Comparison of ENCODE assay signal across 13 cellular contexts in genomic region chr3:150743508-150743907, GRCh38. TPM values are rescaled to one million over a fixed set of nuclear protein-coding genes. Genes with fewer than 3 reads are reported as not detected.
A peak's percentile ranks its signal among the peaks of the same experiment; 100 is the strongest.
DNase-seq lines count a peak whose midpoint lies in the region; ATAC-seq and TF ChIP-seq lines count a peak whose summit lies in the region.
"Had no signal": no experiment of that assay in that cellular context is flagged by ENCODE, and none has a peak within 500 bp of the region (broad histone marks: within the 10 kb centered on the region; RNA-seq: fewer than 3 reads in every experiment).

No MANE protein-coding gene starts in this region.

- no peaks in the 10 kb centered on the region for H3K9me3 Mint-ChIP-seq in stimulated activated naive CD8-positive, alpha-beta T cell treated with anti-CD3 and anti-CD28 coated beads, Interleukin-15, amount 100 ng/mL, for 72 hours
- H3K9me3 Mint-ChIP-seq: activated naive CD8-positive, alpha-beta T cell treated with anti-CD3 and anti-CD28 coated beads, Interleukin-2, amount 10 ng/mL, durations not matched to agents 7 days and 5 days; nephron had no signal

- H3K36me3 ChIP-seq in SK-N-MC (ENCODE audit: insufficient read depth, low read length) = peaks cover 24% of the 10 kb centered on the region
- no peaks in the 10 kb centered on the region for H3K36me3 ChIP-seq in mucosa of descending colon (ENCODE audit: low read depth)

- peak overlapping the region; percentile 34 to 85 for H3K27ac Mint-ChIP-seq in stimulated activated naive CD8-positive, alpha-beta T cell treated with anti-CD3 and anti-CD28 coated beads, Interleukin-15, amount 100 ng/mL, for 72 hours
- H3K27ac Mint-ChIP-seq: activated naive CD8-positive, alpha-beta T cell treated with anti-CD3 and anti-CD28 coated beads, Interleukin-2, amount 10 ng/mL, durations not matched to agents 7 days and 5 days had no signal

- peak overlapping the region in 1 of 2 donors; percentile 13 for H3K4me3 Mint-ChIP-seq in stimulated activated naive CD8-positive, alpha-beta T cell treated with anti-CD3 and anti-CD28 coated beads, Interleukin-15, amount 100 ng/mL, for 72 hours
- H3K4me3 Mint-ChIP-seq: activated naive CD8-positive, alpha-beta T cell treated with anti-CD3 and anti-CD28 coated beads, Interleukin-2, amount 10 ng/mL, durations not matched to agents 7 days and 5 days; nephron had no signal

- no peak for TF ChIP-seq CTCF in mucosa of descending colon (IDR thresholded peaks at IDR 0.05)

- H3K27me3 Mint-ChIP-seq in stimulated activated naive CD8-positive, alpha-beta T cell treated with anti-CD3 and anti-CD28 coated beads, Interleukin-15, amount 100 ng/mL, for 72 hours = no peaks in the 10 kb centered on the region
- H3K27me3 Mint-ChIP-seq: activated naive CD8-positive, alpha-beta T cell treated with anti-CD3 and anti-CD28 coated beads, Interleukin-2, amount 10 ng/mL, durations not matched to agents 7 days and 5 days had no signal

- H3K27ac ChIP-seq in SK-N-MC = peak overlapping the region; percentile 82

- peaks cover 99% of the 10 kb centered on the region for H3K4me1 Mint-ChIP-seq in stimulated activated naive CD8-positive, alpha-beta T cell treated with anti-CD3 and anti-CD28 coated beads, Interleukin-15, amount 100 ng/mL, for 72 hours

- ATAC-seq in stimulated activated naive CD8-positive, alpha-beta T cell treated with anti-CD3 and anti-CD28 coated beads, Interleukin-15, amount 100 ng/mL, for 72 hours = no peak
- ATAC-seq in mucosa of descending colon (no peak), left lobe of liver (no peak)

- H3K9ac ChIP-seq in SK-N-MC (ENCODE audit: insufficient read length) = no peak overlapping the region

- peaks cover 27% of the 10 kb centered on the region for H3K4me1 ChIP-seq in mucosa of descending colon (ENCODE audit: low read depth)

- H3K9me3 ChIP-seq in SK-N-MC (ENCODE audit: low read depth, low read length) (no peaks in the 10 kb centered on the region), mucosa of descending colon (no peaks in the 10 kb centered on the region)
- H3K9me3 ChIP-seq: HAP-1 had no signal

- DNase-seq in activated CD8-positive, alpha-beta memory T cell treated with anti-CD3 and anti-CD28 coated beads, Interleukin-2, amount 50 U/mL, for 48 hours = peak; percentile 42
- DNase-seq in activated CD8-positive, alpha-beta memory T cell treated with anti-CD3 and anti-CD28 coated beads, Interleukin-2, amount 50 U/mL, for 4 hours = no peak
- DNase-seq in SK-N-MC (ENCODE audit: low read depth, low spot score) (no peak), fibroblast of peridontal ligament (ENCODE audit: extremely low read depth) (peak; percentile 15), NCI-H2196 treated with DMSO at 0.1 percent for 48 hours (lab: John Stamatoyannopoulos, UW; ENCODE audit: unreplicated experiment) (no peak), mucosa of descending colon (no peak), left lobe of liver (ENCODE audit: low spot score) (no peak)
- no peak for DNase-seq in stimulated activated naive CD8-positive, alpha-beta T cell treated with anti-CD3 and anti-CD28 coated beads, Interleukin-15, amount 100 ng/mL, for 72 hours
- DNase-seq: activated naive CD8-positive, alpha-beta T cell treated with anti-CD3 and anti-CD28 coated beads, Interleukin-2, amount 10 ng/mL, durations not matched to agents 7 days and 5 days; stimulated activated CD4-positive, alpha-beta T cell treated with anti-CD3 and anti-CD28 coated beads, Interleukin-1b, Interleukin-23, amount 100 ng/mL, for 48 hours; substantia nigra had no signal

- H3K4me3 ChIP-seq in SK-N-MC (peak overlapping the region; percentile 44), mucosa of descending colon (no peak overlapping the region)
- H3K4me3 ChIP-seq: HAP-1 had no signal

- intact Hi-C loops in mucosa of descending colon (cut with DNase I, micrococcal nuclease) = no loop called here

RNA-seq across cellular contexts. Expression of gene SIAH2, which starts 19.5 kb away (rescaled TPM):
- total RNA-seq in mucosa of descending colon (10 to 100 TPM; 17.2 to 31.8 (median 23.5) TPM), left lobe of liver (39.5 TPM)

RNA-seq across cellular contexts. Expression of gene ERICH6, which starts 39.8 kb away (rescaled TPM):
- total RNA-seq in mucosa of descending colon = not detected
- not detected for total RNA-seq in left lobe of liver

Comparison
In these comparisons a context has a peak if more than half of its experiments do, and no peak if none do; other contexts are left out.
1. DNase-seq: peak in activated CD8-positive, alpha-beta memory T cell treated with anti-CD3 and anti-CD28 coated beads, Interleukin-2, amount 50 U/mL, for 48 hours (single experiment) and fibroblast of peridontal ligament (single experiment); none in activated CD8-positive, alpha-beta memory T cell treated with anti-CD3 and anti-CD28 coated beads, Interleukin-2, amount 50 U/mL, for 4 hours (single experiment), SK-N-MC (single experiment), stimulated activated naive CD8-positive, alpha-beta T cell treated with anti-CD3 and anti-CD28 coated beads, Interleukin-15, amount 100 ng/mL, for 72 hours (0 of 2), NCI-H2196 treated with DMSO at 0.1 percent for 48 hours (single experiment), mucosa of descending colon (0 of 3) and left lobe of liver (single experiment).